28 cellular contexts compared by ENCODE assay signal in genomic region chr3:33100229-33100628, GRCh38.
"Had no signal": no experiment of that assay in that cellular context is flagged by ENCODE, and none has a peak within 500 bp of the region (broad histone marks: within the 10 kb centered on the region; RNA-seq: fewer than 3 reads in every experiment).

No MANE protein-coding gene starts in this region.

- ATAC-seq: left colon; left lung; lower lobe of right lung; naive thymus-derived CD8-positive, alpha-beta T cell; pancreas; right cardiac atrium; stimulated activated effector memory CD8-positive, alpha-beta T cell treated with anti-CD3 and anti-CD28 coated beads, Interleukin-12 subunit alpha, Interleukin-12 subunit beta, amount 100 ng/mL, for 72 hours had no signal

- H3K27ac ChIP-seq: left lung, lower lobe of right lung, pancreas, prostate gland, sigmoid colon, spleen, suprapubic skin, thoracic aorta, tibial artery, uterus had no signal

- H3K4me1 ChIP-seq: prostate gland, uterus had no signal

- H3K9me3 Mint-ChIP-seq: immature natural killer cell; naive thymus-derived CD8-positive, alpha-beta T cell; nephron progenitor cell; stimulated activated effector memory CD8-positive, alpha-beta T cell treated with anti-CD3 and anti-CD28 coated beads, Interleukin-12 subunit alpha, Interleukin-12 subunit beta, amount 100 ng/mL, for 72 hours; stimulated activated naive CD8-positive, alpha-beta T cell treated with anti-CD3 and anti-CD28 coated beads, Interleukin-15, Interleukin-2, amounts not matched to agents 100 ng/mL and 50 ng/mL, for 24 hours; type B pancreatic cell had no signal

- H3K36me3 Mint-ChIP-seq: immature natural killer cell; naive thymus-derived CD8-positive, alpha-beta T cell; stimulated activated effector memory CD8-positive, alpha-beta T cell treated with anti-CD3 and anti-CD28 coated beads, Interleukin-12 subunit alpha, Interleukin-12 subunit beta, amount 100 ng/mL, for 72 hours; type B pancreatic cell had no signal

- H3K27ac Mint-ChIP-seq: immature natural killer cell; naive thymus-derived CD8-positive, alpha-beta T cell; nephron progenitor cell; stimulated activated effector memory CD8-positive, alpha-beta T cell treated with anti-CD3 and anti-CD28 coated beads, Interleukin-12 subunit alpha, Interleukin-12 subunit beta, amount 100 ng/mL, for 72 hours; stimulated activated naive CD8-positive, alpha-beta T cell treated with anti-CD3 and anti-CD28 coated beads, Interleukin-15, Interleukin-2, amounts not matched to agents 100 ng/mL and 50 ng/mL, for 24 hours; type B pancreatic cell had no signal

- H3K4me3 Mint-ChIP-seq: immature natural killer cell; naive thymus-derived CD8-positive, alpha-beta T cell; nephron progenitor cell; stimulated activated effector memory CD8-positive, alpha-beta T cell treated with anti-CD3 and anti-CD28 coated beads, Interleukin-12 subunit alpha, Interleukin-12 subunit beta, amount 100 ng/mL, for 72 hours; stimulated activated naive CD8-positive, alpha-beta T cell treated with anti-CD3 and anti-CD28 coated beads, Interleukin-15, Interleukin-2, amounts not matched to agents 100 ng/mL and 50 ng/mL, for 24 hours; type B pancreatic cell had no signal

- H3K27me3 ChIP-seq: left lung, pancreas, spleen, suprapubic skin, tibial artery, uterus had no signal

- DNase-seq: hypothalamus; immature natural killer cell; kidney; left colon; left lung; lower lobe of right lung; mammary epithelial cell; mesenchymal stem cell; naive thymus-derived CD8-positive, alpha-beta T cell; nephron progenitor cell; pancreas; posterior cingulate gyrus; retina; right cardiac atrium; sigmoid colon; small intestine; spleen; stimulated activated CD4-positive, alpha-beta T cell treated with anti-CD3 and anti-CD28 coated beads, Interleukin-4, amount 100 ng/mL, for 24 hours; stimulated activated naive CD4-positive, alpha-beta T cell; tibial artery; uterus had no signal

- H3K4me3 ChIP-seq: left lung, lower lobe of right lung, pancreas, prostate gland, sigmoid colon, spleen, suprapubic skin, thoracic aorta, tibial artery, uterus had no signal

- H3K36me3 ChIP-seq: left lung, lower lobe of right lung, pancreas, prostate gland, sigmoid colon, spleen, suprapubic skin, thoracic aorta, tibial artery, uterus had no signal

- H3K9me3 ChIP-seq: left lung, lower lobe of right lung, pancreas, prostate gland, sigmoid colon, spleen, suprapubic skin, thoracic aorta, tibial artery, uterus had no signal

- H3K27me3 Mint-ChIP-seq: type B pancreatic cell had no signal

- FAIRE-seq: islet of Langerhans, kidney, pancreas, small intestine had no signal
